8 cellular contexts compared by ENCODE assay signal in the genomic region with DNA sequence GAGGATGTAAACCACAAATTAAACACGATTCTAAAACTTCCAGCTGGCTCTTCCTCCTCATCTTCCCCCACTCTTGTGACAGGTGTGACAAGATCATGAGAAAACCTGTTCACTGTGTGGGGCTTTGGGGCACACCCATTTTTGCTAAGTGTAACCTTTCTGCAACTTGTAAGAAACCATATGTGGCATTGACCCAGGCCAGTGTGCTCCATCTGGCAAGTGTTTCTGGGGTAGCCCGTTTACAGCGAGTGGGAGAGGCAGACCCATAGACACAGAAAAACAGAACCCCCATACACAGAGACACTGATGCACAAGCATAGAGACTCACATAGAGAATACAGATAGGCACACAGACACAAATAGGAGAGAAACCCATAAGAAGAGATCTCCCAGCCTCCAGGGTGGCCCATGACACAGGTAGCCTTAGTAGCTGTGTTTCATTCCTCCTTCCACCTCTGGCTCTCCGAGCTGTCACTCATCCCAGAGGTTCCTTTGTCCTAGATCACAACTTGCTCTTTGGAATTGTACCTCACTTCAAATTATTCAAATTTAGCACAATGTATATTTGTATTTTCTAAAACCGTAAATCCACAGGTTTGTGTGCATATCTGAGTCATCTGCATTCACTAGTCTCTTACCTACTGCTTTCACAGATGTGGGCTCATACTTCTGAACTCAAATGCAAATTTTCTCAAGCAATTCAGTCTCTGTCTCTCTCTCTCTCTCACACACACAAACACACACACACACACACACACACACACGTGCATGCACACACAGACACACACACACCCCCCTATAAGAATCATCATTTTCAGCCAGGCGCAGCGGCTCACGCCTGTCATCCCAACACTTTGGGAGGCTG.
DNase-seq lines count a peak whose midpoint lies in the region; ATAC-seq and TF ChIP-seq lines count a peak whose summit lies in the region.

No MANE protein-coding gene starts in this region.

- H3K4me3 ChIP-seq in SU-DHL-6 (ENCODE audit: insufficient read depth, low read length, poor library complexity, severe bottlenecking) (peak overlapping the region; percentile 45), PC-9 (no peak overlapping the region)

- peaks cover 50% of the 10 kb centered on the region for H3F3A ChIP-seq in SU-DHL-6 (ENCODE audit: insufficient read depth)
- H3F3A ChIP-seq in PC-9 (ENCODE audit: insufficient read depth, low read depth): no peaks in the 10 kb centered on the region

- no peaks in the 10 kb centered on the region for H3K9me2 ChIP-seq in SU-DHL-6 (replicated peaks; ENCODE audit: insufficient read depth, low read length)
- no peaks in the 10 kb centered on the region for H3K9me2 ChIP-seq in PC-9 (ENCODE audit: insufficient read depth)

- ATAC-seq in GM18858 (IDR thresholded peaks at IDR 0.05; ENCODE audit: unreplicated experiment) (peak; percentile 41), HG02884 (IDR thresholded peaks at IDR 0.05; ENCODE audit: unreplicated experiment) (peak; percentile 41), esophagus mucosa (no peak)
- no peak for ATAC-seq in natural killer cell treated with Interleukin-12 subunit alpha and Interleukin-12 subunit beta and Interleukin-15 and Interleukin-18, amount 100 ng/mL, for 72 hours

- in situ Hi-C loops in GM13976 (cut with MboI; ENCODE audit: low sequenced_read_pairs, unreplicated experiment): no loop called here

- H3K36me3 Mint-ChIP-seq in natural killer cell treated with Interleukin-12 subunit alpha and Interleukin-12 subunit beta and Interleukin-15 and Interleukin-18, amount 100 ng/mL, for 72 hours: no peaks in the 10 kb centered on the region

- H3K4me1 ChIP-seq in PC-9 (replicated peaks; ENCODE audit: insufficient read depth): no peaks in the 10 kb centered on the region

- peak overlapping the region; percentile 89 for H3K27ac Mint-ChIP-seq in natural killer cell treated with Interleukin-12 subunit alpha and Interleukin-12 subunit beta and Interleukin-15 and Interleukin-18, amount 100 ng/mL, for 72 hours

- CTCF ChIA-PET in PC-9 (lab: Charles Lee): no interaction called here

- no peak overlapping the region for H2AFZ ChIP-seq in SU-DHL-6 (ENCODE audit: low read depth, low read length, severe bottlenecking)
- H2AFZ ChIP-seq in PC-9: no peak overlapping the region

- peak overlapping the region; percentile 79 for H3K4me3 Mint-ChIP-seq in natural killer cell treated with Interleukin-12 subunit alpha and Interleukin-12 subunit beta and Interleukin-15 and Interleukin-18, amount 100 ng/mL, for 72 hours

- no peaks in the 10 kb centered on the region for H3K27me3 Mint-ChIP-seq in natural killer cell treated with Interleukin-12 subunit alpha and Interleukin-12 subunit beta and Interleukin-15 and Interleukin-18, amount 100 ng/mL, for 72 hours

- peaks cover 47 to 64% of the 10 kb centered on the region in 2 donors for H3K4me1 Mint-ChIP-seq in natural killer cell treated with Interleukin-12 subunit alpha and Interleukin-12 subunit beta and Interleukin-15 and Interleukin-18, amount 100 ng/mL, for 72 hours (ENCODE audit: low read depth in 2 of 2)

- no peaks in the 10 kb centered on the region for H3K9me3 Mint-ChIP-seq in natural killer cell treated with Interleukin-12 subunit alpha and Interleukin-12 subunit beta and Interleukin-15 and Interleukin-18, amount 100 ng/mL, for 72 hours

- no peaks in the 10 kb centered on the region for H3K36me3 ChIP-seq in SU-DHL-6 (ENCODE audit: low read length)
- H3K36me3 ChIP-seq in PC-9 (ENCODE audit: low read depth): no peaks in the 10 kb centered on the region

- DNase-seq in natural killer cell treated with Interleukin-12 subunit alpha and Interleukin-12 subunit beta and Interleukin-15 and Interleukin-18, amount 100 ng/mL, for 72 hours (ENCODE audit: low spot score): no peak
- DNase-seq in hippocampal formation (lab: John Stamatoyannopoulos, UW) (no peak), GM13976 (ENCODE audit: low spot score) (no peak), PC-9 (no peak)

- H3K79me2 ChIP-seq in SU-DHL-6 (ENCODE audit: insufficient read depth, low read length) (peaks cover 77% of the 10 kb centered on the region), PC-9 (ENCODE audit: low read depth) (no peaks in the 10 kb centered on the region)

- H3K4me2 ChIP-seq in SU-DHL-6 (ENCODE audit: low read depth, low read length, poor library complexity, severe bottlenecking): peak overlapping the region; percentile 94
- H3K4me2 ChIP-seq in PC-9: no peak overlapping the region

- no TSS peak for BruUV-seq in PC-9 (replicated peaks; lab: Mats Ljungman, UMichigan)

- H3K27me3 ChIP-seq in SU-DHL-6 (ENCODE audit: low read length) (no peaks in the 10 kb centered on the region), PC-9 (ENCODE audit: insufficient read depth, low read depth) (no peaks in the 10 kb centered on the region)

- H3K27ac ChIP-seq in SU-DHL-6 (ENCODE audit: low read depth, low read length) (peak overlapping the region; percentile 99), PC-9 (no peak overlapping the region)

- peak overlapping the region; percentile 63 for H3K9ac ChIP-seq in SU-DHL-6 (ENCODE audit: low read length)

- H3K9me3 ChIP-seq in SU-DHL-6 (ENCODE audit: insufficient read depth, low read length) (no peaks in the 10 kb centered on the region), PC-9 (ENCODE audit: insufficient read depth, low read depth) (no peaks in the 10 kb centered on the region)

- intact Hi-C loops in PC-9 (cut with micrococcal nuclease; ENCODE audit: unreplicated experiment): no loop called here

- H4K20me1 ChIP-seq in SU-DHL-6 (ENCODE audit: low read depth, low read length) (no peaks in the 10 kb centered on the region), PC-9 (ENCODE audit: insufficient read depth) (no peaks in the 10 kb centered on the region)

- no peak for TF ChIP-seq CTCF in SU-DHL-6 (IDR thresholded peaks at IDR 0.05; ENCODE audit: insufficient read depth, low read length, poor library complexity, severe bottlenecking)
- no peak for TF ChIP-seq CTCF in GM13976 (IDR thresholded peaks at IDR 0.05; ENCODE audit: borderline replicate concordance, control extremely low read depth, extremely low read depth, insufficient read depth, missing control alignments)
- TF ChIP-seq CTCF in PC-9 (conservative IDR thresholded peaks at IDR 0.05): no peak

- POLR2A ChIA-PET in PC-9 (lab: Charles Lee; ENCODE audit: unreplicated experiment): no interaction called here

Comparison
In these comparisons a context has a peak if more than half of its experiments do, and no peak if none do; other contexts are left out.
1. ATAC-seq: peak in GM18858 (single experiment) and HG02884 (single experiment); none in natural killer cell treated with Interleukin-12 subunit alpha and Interleukin-12 subunit beta and Interleukin-15 and Interleukin-18, amount 100 ng/mL, for 72 hours (0 of 2) and esophagus mucosa (single experiment).